3 cellular contexts compared by ENCODE assay signal in the genomic region with DNA sequence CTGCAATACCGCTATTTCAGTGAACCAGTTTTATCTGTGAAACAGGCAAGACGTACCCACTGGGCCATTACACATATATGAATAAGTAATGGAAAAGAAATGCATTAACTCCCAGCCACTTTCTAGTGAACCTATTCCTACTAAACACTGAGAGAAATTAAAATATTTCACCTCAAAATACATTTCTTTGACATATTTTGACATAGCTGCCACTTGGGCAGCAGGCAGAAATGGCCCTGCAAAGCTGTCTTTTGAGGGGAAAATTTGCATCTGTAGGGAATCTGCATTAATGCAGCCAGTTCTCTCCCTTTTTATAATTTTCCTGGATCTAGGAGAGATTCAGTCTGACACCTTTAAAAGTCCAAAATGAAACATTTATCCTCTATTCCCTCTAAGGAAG.
TF ChIP-seq lines count a peak whose summit lies in the region.

No MANE protein-coding gene starts in this region.

TF ChIP-seq in GM23338, 12 proteins besides CTCF, POLR2A, EP300 and RAD21:
- TF ChIP-seq ZNF114 (CRISPR knock-in tag; IDR thresholded peaks at IDR 0.05) (no peak), EZH2phosphoT487 (IDR thresholded peaks at IDR 0.05; ENCODE audit: unreplicated experiment) (no peak)

TF ChIP-seq in H1, 55 proteins besides CTCF, POLR2A, EP300 and RAD21:
- TF ChIP-seq, protein P1, sequence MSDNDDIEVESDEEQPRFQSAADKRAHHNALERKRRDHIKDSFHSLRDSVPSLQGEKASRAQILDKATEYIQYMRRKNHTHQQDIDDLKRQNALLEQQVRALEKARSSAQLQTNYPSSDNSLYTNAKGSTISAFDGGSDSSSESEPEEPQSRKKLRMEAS (IDR thresholded peaks at IDR 0.05) = no peak

TF ChIP-seq in neural cell, 6 proteins besides CTCF, POLR2A, EP300 and RAD21:
- TF ChIP-seq, protein P2, sequence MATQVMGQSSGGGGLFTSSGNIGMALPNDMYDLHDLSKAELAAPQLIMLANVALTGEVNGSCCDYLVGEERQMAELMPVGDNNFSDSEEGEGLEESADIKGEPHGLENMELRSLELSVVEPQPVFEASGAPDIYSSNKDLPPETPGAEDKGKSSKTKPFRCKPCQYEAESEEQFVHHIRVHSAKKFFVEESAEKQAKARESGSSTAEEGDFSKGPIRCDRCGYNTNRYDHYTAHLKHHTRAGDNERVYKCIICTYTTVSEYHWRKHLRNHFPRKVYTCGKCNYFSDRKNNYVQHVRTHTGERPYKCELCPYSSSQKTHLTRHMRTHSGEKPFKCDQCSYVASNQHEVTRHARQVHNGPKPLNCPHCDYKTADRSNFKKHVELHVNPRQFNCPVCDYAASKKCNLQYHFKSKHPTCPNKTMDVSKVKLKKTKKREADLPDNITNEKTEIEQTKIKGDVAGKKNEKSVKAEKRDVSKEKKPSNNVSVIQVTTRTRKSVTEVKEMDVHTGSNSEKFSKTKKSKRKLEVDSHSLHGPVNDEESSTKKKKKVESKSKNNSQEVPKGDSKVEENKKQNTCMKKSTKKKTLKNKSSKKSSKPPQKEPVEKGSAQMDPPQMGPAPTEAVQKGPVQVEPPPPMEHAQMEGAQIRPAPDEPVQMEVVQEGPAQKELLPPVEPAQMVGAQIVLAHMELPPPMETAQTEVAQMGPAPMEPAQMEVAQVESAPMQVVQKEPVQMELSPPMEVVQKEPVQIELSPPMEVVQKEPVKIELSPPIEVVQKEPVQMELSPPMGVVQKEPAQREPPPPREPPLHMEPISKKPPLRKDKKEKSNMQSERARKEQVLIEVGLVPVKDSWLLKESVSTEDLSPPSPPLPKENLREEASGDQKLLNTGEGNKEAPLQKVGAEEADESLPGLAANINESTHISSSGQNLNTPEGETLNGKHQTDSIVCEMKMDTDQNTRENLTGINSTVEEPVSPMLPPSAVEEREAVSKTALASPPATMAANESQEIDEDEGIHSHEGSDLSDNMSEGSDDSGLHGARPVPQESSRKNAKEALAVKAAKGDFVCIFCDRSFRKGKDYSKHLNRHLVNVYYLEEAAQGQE (IDR thresholded peaks at IDR 0.05; ENCODE audit: borderline replicate concordance) = peak; percentile 43
- no peak for TF ChIP-seq SMC3 (conservative IDR thresholded peaks at IDR 0.05; ENCODE audit: poor library complexity)
- TF ChIP-seq MXI1 (conservative IDR thresholded peaks at IDR 0.05; ENCODE audit: poor library complexity, severe bottlenecking) = no peak
- TF ChIP-seq TAF1 (IDR thresholded peaks at IDR 0.05; ENCODE audit: low read depth) = no peak
- TF ChIP-seq POLR2AphosphoS5 (IDR thresholded peaks at IDR 0.05) = peak; percentile 68
- TF ChIP-seq EZH2 (IDR thresholded peaks at IDR 0.05; ENCODE audit: borderline replicate concordance, insufficient read depth, low read length, poor library complexity, severe bottlenecking) = no peak
